Comparison of ENCODE assay signal across 3 cellular contexts in genomic region chr2:234249006-234249405, GRCh38.
TF ChIP-seq lines count a peak whose summit lies in the region.

No MANE protein-coding gene starts in this region.

TF ChIP-seq in SK-N-SH, 30 proteins besides CTCF, POLR2A, EP300 and RAD21 (continues in another document):
- TF ChIP-seq SMC3 (IDR thresholded peaks at IDR 0.05; ENCODE audit: low read depth, low read length): no peak
- no peak for TF ChIP-seq JUND (IDR thresholded peaks at IDR 0.05)
- TF ChIP-seq TEAD4 (IDR thresholded peaks at IDR 0.05; ENCODE audit: borderline replicate concordance, insufficient read depth): no peak
- TF ChIP-seq RFX5 (IDR thresholded peaks at IDR 0.05; ENCODE audit: low read length): no peak
- no peak for TF ChIP-seq MXI1 (IDR thresholded peaks at IDR 0.05; ENCODE audit: low read depth, low read length)
- no peak for TF ChIP-seq YY1 (IDR thresholded peaks at IDR 0.05; ENCODE audit: low read depth)
- no peak for TF ChIP-seq IRF3 (IDR thresholded peaks at IDR 0.05; ENCODE audit: low read depth, low read length)
- no peak for TF ChIP-seq SIN3A (IDR thresholded peaks at IDR 0.05; ENCODE audit: borderline replicate concordance, low read depth, low read length)
- no peak for TF ChIP-seq USF1 (IDR thresholded peaks at IDR 0.05; ENCODE audit: borderline replicate concordance, low read depth)
- no peak for TF ChIP-seq PBX3 (IDR thresholded peaks at IDR 0.05)
- no peak for TF ChIP-seq TCF12 (IDR thresholded peaks at IDR 0.05)
- no peak for TF ChIP-seq TAF1 (IDR thresholded peaks at IDR 0.05; ENCODE audit: borderline replicate concordance, low read depth, low read length)
- no peak for TF ChIP-seq MAX (IDR thresholded peaks at IDR 0.05; ENCODE audit: low read depth)
- TF ChIP-seq RXRA (IDR thresholded peaks at IDR 0.05; ENCODE audit: borderline replicate concordance, low read depth): no peak
- TF ChIP-seq GATA2 (CRISPR knock-in tag; IDR thresholded peaks at IDR 0.05): no peak
- TF ChIP-seq FOSL2 (IDR thresholded peaks at IDR 0.05; ENCODE audit: borderline replicate concordance, low read depth): no peak
- no peak for TF ChIP-seq USF2 (IDR thresholded peaks at IDR 0.05; ENCODE audit: borderline replicate concordance, low read depth, low read length)
- TF ChIP-seq MEF2A (IDR thresholded peaks at IDR 0.05; ENCODE audit: borderline replicate concordance, low read depth): no peak
- no peak for TF ChIP-seq FOXM1 (IDR thresholded peaks at IDR 0.05; ENCODE audit: low read depth)

TF ChIP-seq in SK-N-SH treated with all-trans-retinoic acid at 6 μM for 48 hours, 23 proteins besides CTCF, POLR2A, EP300 and RAD21:
- TF ChIP-seq TSHZ2 (CRISPR knock-in tag; IDR thresholded peaks at IDR 0.05) (no peak), BACH2 (CRISPR knock-in tag; IDR thresholded peaks at IDR 0.05; ENCODE audit: borderline replicate concordance) (no peak), POU6F1 (CRISPR knock-in tag; IDR thresholded peaks at IDR 0.05; ENCODE audit: borderline replicate concordance, low read depth) (no peak), TOX (CRISPR knock-in tag; IDR thresholded peaks at IDR 0.05; ENCODE audit: borderline replicate concordance) (no peak), RARB (CRISPR knock-in tag; IDR thresholded peaks at IDR 0.05) (no peak), ISL1 (CRISPR knock-in tag; IDR thresholded peaks at IDR 0.05) (no peak), ESRRG (CRISPR knock-in tag; IDR thresholded peaks at IDR 0.05) (no peak), ZFP30 (CRISPR knock-in tag; IDR thresholded peaks at IDR 0.05) (no peak)

TF ChIP-seq in H1, 55 proteins besides CTCF, POLR2A, EP300 and RAD21:
- no peak for TF ChIP-seq CHD7 (IDR thresholded peaks at IDR 0.05; ENCODE audit: insufficient replicate concordance, low read length)
- no peak for TF ChIP-seq MAFK (IDR thresholded peaks at IDR 0.05; ENCODE audit: low read depth, low read length)
- no peak for TF ChIP-seq TEAD4 (IDR thresholded peaks at IDR 0.05; ENCODE audit: low read depth, low read length)
- no peak for TF ChIP-seq TAF7 (optimal IDR thresholded peaks at IDR 0.05; ENCODE audit: borderline replicate concordance, low read depth, low read length)
- no peak for TF ChIP-seq SIRT6 (IDR thresholded peaks at IDR 0.05; ENCODE audit: low read length)
- TF ChIP-seq FOSL1 (IDR thresholded peaks at IDR 0.05; ENCODE audit: insufficient read depth, low read depth, low read length): no peak
